8 cellular contexts compared by ENCODE assay signal in genomic region chr5:56080375-56081052, GRCh38.
DNase-seq lines count a peak whose midpoint lies in the region; ATAC-seq and TF ChIP-seq lines count a peak whose summit lies in the region.

No MANE protein-coding gene starts in this region.

- peak; percentile 45 for DNase-seq in activated T-cell treated with anti-CD3 and anti-CD28 coated beads, Interleukin-2, amount 50 U/mL, for 24 hours
- DNase-seq in activated T-cell treated with anti-CD3 and anti-CD28 coated beads for 4 hours, result no peak
- DNase-seq in putamen (ENCODE audit: low spot score), result no peak
- no peak for DNase-seq in SK-N-SH
- DNase-seq in GM23338 (ENCODE audit: low spot score), result no peak

- 71% methylated on average over 2 of the region's 2 CpGs for WGBS in SK-N-SH (ENCODE audit: low lambda C conversion rate)

- H3K27me3 ChIP-seq in SK-N-SH (ENCODE audit: insufficient read depth) (no peaks in the 10 kb centered on the region), GM23338 (ENCODE audit: insufficient read depth) (no peaks in the 10 kb centered on the region)

- no peak overlapping the region for H3K4me2 ChIP-seq in SK-N-SH
- H3K4me2 ChIP-seq in GM23338, result no peak overlapping the region

- peak overlapping the region; percentile 84 for H3K27ac Mint-ChIP-seq in activated T-cell treated with anti-CD3 and anti-CD28 coated beads, Interleukin-2, amount 50 U/mL, for 24 hours
- H3K27ac Mint-ChIP-seq in stimulated activated memory B cell treated with anti-CD40 and anti-IgM and Interleukin-4, amounts not matched to agents 10 μg/mL and 1 μg/mL and 100 μg/mL, for 72 hours, result peak overlapping the region; percentile 5
- no peak overlapping the region for H3K27ac Mint-ChIP-seq in GM23338

- POLR2A ChIA-PET in SK-N-SH (lab: Yijun Ruan, JAX), result no interaction called here

- no peaks in the 10 kb centered on the region for H3K27me3 Mint-ChIP-seq in activated T-cell treated with anti-CD3 and anti-CD28 coated beads, Interleukin-2, amount 50 U/mL, for 24 hours
- peaks cover 54% of the 10 kb centered on the region for H3K27me3 Mint-ChIP-seq in stimulated activated memory B cell treated with anti-CD40 and anti-IgM and Interleukin-4, amounts not matched to agents 10 μg/mL and 1 μg/mL and 100 μg/mL, for 72 hours
- H3K27me3 Mint-ChIP-seq in GM23338 (ENCODE audit: insufficient read depth, low read depth, poor library complexity), result peaks cover 4% of the 10 kb centered on the region

- ATAC-seq in GM21825 (IDR thresholded peaks at IDR 0.05; ENCODE audit: unreplicated experiment) (peak; percentile 72), HG03575 (IDR thresholded peaks at IDR 0.05; ENCODE audit: extremely low read depth, insufficient number of reproducible peaks, low FRiP score, unreplicated experiment) (peak; percentile 66), GM23338 (no peak)
- ATAC-seq in stimulated activated memory B cell treated with anti-CD40 and anti-IgM and Interleukin-4, amounts not matched to agents 10 μg/mL and 1 μg/mL and 100 μg/mL, for 72 hours, result peak; percentile 83

- H3K79me2 ChIP-seq in SK-N-SH (ENCODE audit: insufficient read depth), result no peaks in the 10 kb centered on the region
- no peaks in the 10 kb centered on the region for H3K79me2 ChIP-seq in GM23338 (replicated peaks; ENCODE audit: insufficient read depth)

- H3K4me1 Mint-ChIP-seq in activated T-cell treated with anti-CD3 and anti-CD28 coated beads, Interleukin-2, amount 50 U/mL, for 24 hours (ENCODE audit: low read depth), result peaks cover 48% of the 10 kb centered on the region
- H3K4me1 Mint-ChIP-seq in stimulated activated memory B cell treated with anti-CD40 and anti-IgM and Interleukin-4, amounts not matched to agents 10 μg/mL and 1 μg/mL and 100 μg/mL, for 72 hours, result peaks cover 25% of the 10 kb centered on the region
- H3K4me1 Mint-ChIP-seq in GM23338, result peaks cover 5% of the 10 kb centered on the region; the same call in 1 of the 3 replicates

- H3K9me3 Mint-ChIP-seq in activated T-cell treated with anti-CD3 and anti-CD28 coated beads, Interleukin-2, amount 50 U/mL, for 24 hours, result no peaks in the 10 kb centered on the region
- H3K9me3 Mint-ChIP-seq in stimulated activated memory B cell treated with anti-CD40 and anti-IgM and Interleukin-4, amounts not matched to agents 10 μg/mL and 1 μg/mL and 100 μg/mL, for 72 hours, result peaks cover 2% of the 10 kb centered on the region
- H3K9me3 Mint-ChIP-seq in GM23338, result no peaks in the 10 kb centered on the region; the same call in 2 of the 3 replicates

- H3K9ac ChIP-seq in SK-N-SH, result no peak overlapping the region

- no peaks in the 10 kb centered on the region for H4K20me1 ChIP-seq in SK-N-SH (ENCODE audit: insufficient read depth)
- no peaks in the 10 kb centered on the region for H4K20me1 ChIP-seq in GM23338 (replicated peaks; ENCODE audit: insufficient read depth)

- H3K4me3 ChIP-seq in SK-N-SH (ENCODE audit: low read depth in 2 of 2, low read length in 1 of 2), result no peak overlapping the region
- no peak overlapping the region for H3K4me3 ChIP-seq in GM23338

- CTCF ChIA-PET in SK-N-SH (lab: Yijun Ruan, JAX), result no interaction called here

- H3K9me2 ChIP-seq in SK-N-SH, result no peaks in the 10 kb centered on the region
- H3K9me2 ChIP-seq in GM23338 (ENCODE audit: insufficient read depth), result no peaks in the 10 kb centered on the region

- no peaks in the 10 kb centered on the region for H3F3A ChIP-seq in SK-N-SH (replicated peaks; ENCODE audit: insufficient read depth)
- no peaks in the 10 kb centered on the region for H3F3A ChIP-seq in GM23338 (replicated peaks; ENCODE audit: low read depth)

- H3K9me3 ChIP-seq in SK-N-SH, result no peaks in the 10 kb centered on the region

- no peaks in the 10 kb centered on the region for H3K36me3 ChIP-seq in SK-N-SH (replicated peaks in 1 of 2; ENCODE audit: control insufficient read depth in 1 of 2, insufficient read depth in 2 of 2, low read length in 1 of 2)
- no peaks in the 10 kb centered on the region for H3K36me3 ChIP-seq in GM23338 (ENCODE audit: insufficient read depth)

- no peak for TF ChIP-seq RAD21 in SK-N-SH (IDR thresholded peaks at IDR 0.05; ENCODE audit: low read length)

- H3K4me1 ChIP-seq in SK-N-SH (ENCODE audit: control insufficient read depth in 1 of 2, insufficient read depth in 2 of 2, low read depth in 1 of 2, low read length in 1 of 2), result no peaks in the 10 kb centered on the region
- H3K4me1 ChIP-seq in GM23338 (ENCODE audit: insufficient read depth), result peaks cover 8% of the 10 kb centered on the region; the same call in 1 of the 2 replicates

- H3K27ac ChIP-seq in SK-N-SH (ENCODE audit: low read depth in 2 of 2, low read length in 1 of 2), result no peak overlapping the region
- no peak overlapping the region for H3K27ac ChIP-seq in GM23338 (ENCODE audit: low read depth)

- TF ChIP-seq CTCF in SK-N-SH (IDR thresholded peaks at IDR 0.05) (no peak), GM23338 (conservative IDR thresholded peaks at IDR 0.05; ENCODE audit: low read depth in 2 of 2) (no peak)

- no peaks in the 10 kb centered on the region for H3K36me3 Mint-ChIP-seq in activated T-cell treated with anti-CD3 and anti-CD28 coated beads, Interleukin-2, amount 50 U/mL, for 24 hours (ENCODE audit: low read depth)
- H3K36me3 Mint-ChIP-seq in stimulated activated memory B cell treated with anti-CD40 and anti-IgM and Interleukin-4, amounts not matched to agents 10 μg/mL and 1 μg/mL and 100 μg/mL, for 72 hours, result no peaks in the 10 kb centered on the region
- no peaks in the 10 kb centered on the region; the same call in 1 of the 3 replicates for H3K36me3 Mint-ChIP-seq in GM23338 (ENCODE audit: low read depth)

- H2AFZ ChIP-seq in SK-N-SH (ENCODE audit: low read depth) (no peak overlapping the region), GM23338 (no peak overlapping the region)

- no peak for TF ChIP-seq EP300 in SK-N-SH (IDR thresholded peaks at IDR 0.05; ENCODE audit: borderline replicate concordance in 1 of 2, low read depth in 1 of 2, low read length in 1 of 2)

- peak overlapping the region; percentile 1 for H3K4me3 Mint-ChIP-seq in activated T-cell treated with anti-CD3 and anti-CD28 coated beads, Interleukin-2, amount 50 U/mL, for 24 hours
- H3K4me3 Mint-ChIP-seq in stimulated activated memory B cell treated with anti-CD40 and anti-IgM and Interleukin-4, amounts not matched to agents 10 μg/mL and 1 μg/mL and 100 μg/mL, for 72 hours, result no peak overlapping the region
- H3K4me3 Mint-ChIP-seq in GM23338, result no peak overlapping the region

TF ChIP-seq in SK-N-SH, 30 proteins besides CTCF, POLR2A, EP300 and RAD21:
- TF ChIP-seq TCF12 (IDR thresholded peaks at IDR 0.05) (no peak), TEAD4 (IDR thresholded peaks at IDR 0.05; ENCODE audit: borderline replicate concordance, insufficient read depth) (no peak), POLR2AphosphoS5 (IDR thresholded peaks at IDR 0.05; ENCODE audit: low read depth, low read length) (no peak), RXRA (IDR thresholded peaks at IDR 0.05; ENCODE audit: borderline replicate concordance, low read depth) (no peak), CHD2 (IDR thresholded peaks at IDR 0.05; ENCODE audit: low read length, partially characterized antibody) (no peak)
- TF ChIP-seq, protein P1, sequence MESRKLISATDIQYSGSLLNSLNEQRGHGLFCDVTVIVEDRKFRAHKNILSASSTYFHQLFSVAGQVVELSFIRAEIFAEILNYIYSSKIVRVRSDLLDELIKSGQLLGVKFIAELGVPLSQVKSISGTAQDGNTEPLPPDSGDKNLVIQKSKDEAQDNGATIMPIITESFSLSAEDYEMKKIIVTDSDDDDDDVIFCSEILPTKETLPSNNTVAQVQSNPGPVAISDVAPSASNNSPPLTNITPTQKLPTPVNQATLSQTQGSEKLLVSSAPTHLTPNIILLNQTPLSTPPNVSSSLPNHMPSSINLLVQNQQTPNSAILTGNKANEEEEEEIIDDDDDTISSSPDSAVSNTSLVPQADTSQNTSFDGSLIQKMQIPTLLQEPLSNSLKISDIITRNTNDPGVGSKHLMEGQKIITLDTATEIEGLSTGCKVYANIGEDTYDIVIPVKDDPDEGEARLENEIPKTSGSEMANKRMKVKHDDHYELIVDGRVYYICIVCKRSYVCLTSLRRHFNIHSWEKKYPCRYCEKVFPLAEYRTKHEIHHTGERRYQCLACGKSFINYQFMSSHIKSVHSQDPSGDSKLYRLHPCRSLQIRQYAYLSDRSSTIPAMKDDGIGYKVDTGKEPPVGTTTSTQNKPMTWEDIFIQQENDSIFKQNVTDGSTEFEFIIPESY (IDR thresholded peaks at IDR 0.05; ENCODE audit: borderline replicate concordance, low read depth), result no peak

TF ChIP-seq in GM23338, 12 proteins besides CTCF, POLR2A, EP300 and RAD21 (continues in another document):
- TF ChIP-seq JUNB (IDR thresholded peaks at IDR 0.05; ENCODE audit: unreplicated experiment), result no peak
- no peak for TF ChIP-seq REST (IDR thresholded peaks at IDR 0.05; ENCODE audit: unreplicated experiment)
